22 cellular contexts compared by ENCODE assay signal in genomic region chr16:53896711-53897110, GRCh38.
"Had no signal": no experiment of that assay in that cellular context is flagged by ENCODE, and none has a peak within 500 bp of the region (broad histone marks: within the 10 kb centered on the region; RNA-seq: fewer than 3 reads in every experiment).

No MANE protein-coding gene starts in this region.

- H3K9me3 ChIP-seq: MG63, SJSA1 had no signal

- H3K27ac ChIP-seq: SJSA1, SK-N-MC had no signal

- H3K4me3 ChIP-seq: MG63, SJSA1, SK-N-MC had no signal

- H3K27me3 ChIP-seq: MG63, SJSA1 had no signal

- H3K36me3 ChIP-seq: SJSA1 had no signal

- DNase-seq: IMR-90, Karpas-422, KG1, MG63, NCI-H1105, NCI-H1417, NCI-H1436 treated with DMSO at 0.1 percent for 48 hours, NCI-H1694, NCI-H187 treated with DMSO at 0.1 percent for 48 hours, NCI-H2029 treated with DMSO at 0.1 percent for 48 hours, NCI-H2107, NCI-H2171 treated with DMSO at 0.1 percent for 48 hours, NCI-H345, NCI-H510A, NCI-H524 treated with DMSO at 0.1 percent for 48 hours, NCI-H69, NCI-H774, Right ventricle myocardium superior, RPMI8226, SIG-M5 had no signal
